9 cellular contexts compared by ENCODE assay signal in genomic region chr1:182604835-182605164, GRCh38. TPM values are rescaled to one million over a fixed set of nuclear protein-coding genes. Genes with fewer than 3 reads are reported as not detected.
DNase-seq lines count a peak whose midpoint lies in the region; ATAC-seq and TF ChIP-seq lines count a peak whose summit lies in the region.
"Had no signal": no experiment of that assay in that cellular context is flagged by ENCODE, and none has a peak within 500 bp of the region (broad histone marks: within the 10 kb centered on the region; RNA-seq: fewer than 3 reads in every experiment).

No MANE protein-coding gene starts in this region.

- H3K4me3 ChIP-seq in mesenchymal stem cell (ENCODE audit: insufficient read depth in 1 of 2, low read depth in 1 of 2, low read length in 2 of 2) = peak overlapping the region in 1 of 2 experiments; percentile 76
- H3K4me3 ChIP-seq in vagina = peak overlapping the region; percentile 44 to 56

- no peak overlapping the region for H2AK5ac ChIP-seq in mesenchymal stem cell (ENCODE audit: low read length, severe bottlenecking)

- H3K79me1 ChIP-seq in mesenchymal stem cell (replicated peaks; ENCODE audit: low read length, poor library complexity, severe bottlenecking) = no peaks in the 10 kb centered on the region

- H4K8ac ChIP-seq in mesenchymal stem cell (ENCODE audit: low read length) = no peak overlapping the region

- no peak overlapping the region for H3K23ac ChIP-seq in mesenchymal stem cell (ENCODE audit: low read length in 2 of 2)

- no peak overlapping the region for H3K4me2 ChIP-seq in mesenchymal stem cell (ENCODE audit: low read length, poor library complexity, severe bottlenecking)

- H3K14ac ChIP-seq in mesenchymal stem cell (ENCODE audit: low read length in 2 of 2) = no peak overlapping the region

- H3K36me3 ChIP-seq in mesenchymal stem cell (ENCODE audit: control insufficient read depth in 1 of 2, insufficient read depth in 2 of 2, low read depth in 1 of 2, low read length in 2 of 2) (peaks cover 0 to 11% of the 10 kb centered on the region in 2 experiments), vagina (no peaks in the 10 kb centered on the region)

- H2BK5ac ChIP-seq in mesenchymal stem cell (ENCODE audit: low read depth, low read length, poor library complexity, severe bottlenecking) = no peak overlapping the region

- peak overlapping the region; percentile 45 for H3K9ac ChIP-seq in mesenchymal stem cell (ENCODE audit: low read length)

- intact Hi-C loops in vagina (cut with DNase I) = no loop called here

- H2BK120ac ChIP-seq in mesenchymal stem cell (ENCODE audit: low read depth, low read length) = no peak overlapping the region

- POLR2A ChIA-PET in activated naive CD8-positive, alpha-beta T cell treated with anti-CD3 and anti-CD28 coated beads, Interleukin-2, amount 10 ng/mL, durations not matched to agents 7 days and 5 days (lab: Charles Lee) = interaction anchor here (4.9 kb wide), 1 partner anchor 11 kb away, joined by 32 read pairs; no protein-coding TSS in a partner anchor

- no peak overlapping the region for H3K4me3 Mint-ChIP-seq in stimulated activated naive CD8-positive, alpha-beta T cell treated with anti-CD3 and anti-CD28 coated beads, Interleukin-15, Interleukin-2, amounts not matched to agents 100 ng/mL and 50 ng/mL, for 24 hours
- H3K4me3 Mint-ChIP-seq in stimulated activated naive CD8-positive, alpha-beta T cell treated with anti-CD3 and anti-CD28 coated beads, Interleukin-15, amount 100 ng/mL, for 72 hours = peak overlapping the region in 1 of 2 donors; percentile 45
- peak overlapping the region; percentile 70 for H3K4me3 Mint-ChIP-seq in activated naive CD8-positive, alpha-beta T cell treated with anti-CD3 and anti-CD28 coated beads, Interleukin-2, amount 10 ng/mL, durations not matched to agents 7 days and 5 days
- H3K4me3 Mint-ChIP-seq: activated T-cell treated with anti-CD3 and anti-CD28 coated beads, Interleukin-2, amount 50 U/mL, for 4 hours had no signal

- DNase-seq in stimulated activated naive CD8-positive, alpha-beta T cell treated with anti-CD3 and anti-CD28 coated beads, Interleukin-15, amount 100 ng/mL, for 72 hours = no peak
- no peak for DNase-seq in activated naive CD8-positive, alpha-beta T cell treated with anti-CD3 and anti-CD28 coated beads, Interleukin-2, amount 10 ng/mL, durations not matched to agents 7 days and 5 days
- DNase-seq in mesenchymal stem cell (no peak), vagina (ENCODE audit: extremely low spot score in 2 of 2) (no peak), GOT3 (lab: John Stamatoyannopoulos, UW) (no peak), nucleus accumbens (lab: John Stamatoyannopoulos, UW) (no peak)

- no peak overlapping the region for H4K91ac ChIP-seq in mesenchymal stem cell (ENCODE audit: low read length)

- no peak overlapping the region for H2AFZ ChIP-seq in mesenchymal stem cell (ENCODE audit: low read depth, low read length)

- peak overlapping the region; percentile 96 for H3K27ac Mint-ChIP-seq in stimulated activated naive CD8-positive, alpha-beta T cell treated with anti-CD3 and anti-CD28 coated beads, Interleukin-15, Interleukin-2, amounts not matched to agents 100 ng/mL and 50 ng/mL, for 24 hours
- H3K27ac Mint-ChIP-seq in stimulated activated naive CD8-positive, alpha-beta T cell treated with anti-CD3 and anti-CD28 coated beads, Interleukin-15, amount 100 ng/mL, for 72 hours = no peak overlapping the region
- no peak overlapping the region for H3K27ac Mint-ChIP-seq in activated naive CD8-positive, alpha-beta T cell treated with anti-CD3 and anti-CD28 coated beads, Interleukin-2, amount 10 ng/mL, durations not matched to agents 7 days and 5 days

- H3K18ac ChIP-seq in mesenchymal stem cell (ENCODE audit: low read depth in 1 of 2, low read length in 2 of 2) = no peak overlapping the region

- no peaks in the 10 kb centered on the region for H3K36me3 Mint-ChIP-seq in stimulated activated naive CD8-positive, alpha-beta T cell treated with anti-CD3 and anti-CD28 coated beads, Interleukin-15, Interleukin-2, amounts not matched to agents 100 ng/mL and 50 ng/mL, for 24 hours (ENCODE audit: low read depth)
- peaks cover 4% of the 10 kb centered on the region for H3K36me3 Mint-ChIP-seq in activated naive CD8-positive, alpha-beta T cell treated with anti-CD3 and anti-CD28 coated beads, Interleukin-2, amount 10 ng/mL, durations not matched to agents 7 days and 5 days

- no peaks in the 10 kb centered on the region for H3K9me3 ChIP-seq in mesenchymal stem cell (ENCODE audit: control insufficient read depth, low read length)
- H3K9me3 ChIP-seq in vagina = no peaks in the 10 kb centered on the region

- WGBS in mesenchymal stem cell = 58% methylated on average over 2 of the region's 3 CpGs

- peaks cover 8 to 58% of the 10 kb centered on the region in 2 experiments for H3K27me3 ChIP-seq in mesenchymal stem cell (ENCODE audit: control insufficient read depth in 1 of 2, insufficient read depth in 1 of 2, low read length in 2 of 2)
- no peaks in the 10 kb centered on the region for H3K27me3 ChIP-seq in vagina

- no peak overlapping the region for H2BK15ac ChIP-seq in mesenchymal stem cell (ENCODE audit: low read depth, poor library complexity, severe bottlenecking)

- TF ChIP-seq CTCF in vagina (IDR thresholded peaks at IDR 0.05) = no peak

- no peak overlapping the region for H3K27ac ChIP-seq in mesenchymal stem cell (ENCODE audit: low read length, poor library complexity, severe bottlenecking)
- no peak overlapping the region for H3K27ac ChIP-seq in vagina

- TF ChIP-seq POLR2A in vagina (IDR thresholded peaks at IDR 0.05) = no peak

- H3K4me1 ChIP-seq in mesenchymal stem cell (ENCODE audit: control insufficient read depth, insufficient read depth, low read depth, low read length) (peaks cover 7% of the 10 kb centered on the region), vagina (peaks cover 19% of the 10 kb centered on the region)

- peaks cover 52% of the 10 kb centered on the region for H3K4me1 Mint-ChIP-seq in stimulated activated naive CD8-positive, alpha-beta T cell treated with anti-CD3 and anti-CD28 coated beads, Interleukin-15, Interleukin-2, amounts not matched to agents 100 ng/mL and 50 ng/mL, for 24 hours (ENCODE audit: low read depth)
- peaks cover 40% of the 10 kb centered on the region for H3K4me1 Mint-ChIP-seq in stimulated activated naive CD8-positive, alpha-beta T cell treated with anti-CD3 and anti-CD28 coated beads, Interleukin-15, amount 100 ng/mL, for 72 hours
- peaks cover 30% of the 10 kb centered on the region for H3K4me1 Mint-ChIP-seq in activated naive CD8-positive, alpha-beta T cell treated with anti-CD3 and anti-CD28 coated beads, Interleukin-2, amount 10 ng/mL, durations not matched to agents 7 days and 5 days

- no peaks in the 10 kb centered on the region for H3K9me3 Mint-ChIP-seq in stimulated activated naive CD8-positive, alpha-beta T cell treated with anti-CD3 and anti-CD28 coated beads, Interleukin-15, Interleukin-2, amounts not matched to agents 100 ng/mL and 50 ng/mL, for 24 hours
- no peaks in the 10 kb centered on the region for H3K9me3 Mint-ChIP-seq in stimulated activated naive CD8-positive, alpha-beta T cell treated with anti-CD3 and anti-CD28 coated beads, Interleukin-15, amount 100 ng/mL, for 72 hours
- no peaks in the 10 kb centered on the region for H3K9me3 Mint-ChIP-seq in activated naive CD8-positive, alpha-beta T cell treated with anti-CD3 and anti-CD28 coated beads, Interleukin-2, amount 10 ng/mL, durations not matched to agents 7 days and 5 days
- H3K9me3 Mint-ChIP-seq: activated T-cell treated with anti-CD3 and anti-CD28 coated beads, Interleukin-2, amount 50 U/mL, for 4 hours had no signal

- ATAC-seq in stimulated activated naive CD8-positive, alpha-beta T cell treated with anti-CD3 and anti-CD28 coated beads, Interleukin-15, amount 100 ng/mL, for 72 hours = no peak
- ATAC-seq in activated naive CD8-positive, alpha-beta T cell treated with anti-CD3 and anti-CD28 coated beads, Interleukin-2, amount 10 ng/mL, durations not matched to agents 7 days and 5 days (ENCODE audit: low read depth) = no peak
- no peak for ATAC-seq in GM19455 (IDR thresholded peaks at IDR 0.05; ENCODE audit: unreplicated experiment)

- H3K4ac ChIP-seq in mesenchymal stem cell (ENCODE audit: low read depth in 1 of 2, low read length in 2 of 2) = no peak overlapping the region

- H2BK12ac ChIP-seq in mesenchymal stem cell (ENCODE audit: low read length in 2 of 2) = no peak overlapping the region

- H3K27me3 Mint-ChIP-seq in stimulated activated naive CD8-positive, alpha-beta T cell treated with anti-CD3 and anti-CD28 coated beads, Interleukin-15, Interleukin-2, amounts not matched to agents 100 ng/mL and 50 ng/mL, for 24 hours = peaks cover 27% of the 10 kb centered on the region
- peaks cover 21% of the 10 kb centered on the region for H3K27me3 Mint-ChIP-seq in stimulated activated naive CD8-positive, alpha-beta T cell treated with anti-CD3 and anti-CD28 coated beads, Interleukin-15, amount 100 ng/mL, for 72 hours
- peaks cover 23% of the 10 kb centered on the region for H3K27me3 Mint-ChIP-seq in activated naive CD8-positive, alpha-beta T cell treated with anti-CD3 and anti-CD28 coated beads, Interleukin-2, amount 10 ng/mL, durations not matched to agents 7 days and 5 days

RNA-seq across cellular contexts. Expression of gene RGS16, which starts 0.6 kb away (rescaled TPM):
- total RNA-seq in activated naive CD8-positive, alpha-beta T cell treated with anti-CD3 and anti-CD28 coated beads, Interleukin-2, amount 10 ng/mL, durations not matched to agents 7 days and 5 days = 1 to 10 TPM; 1.4 TPM
- polyA plus RNA-seq in mesenchymal stem cell (2013, experiment 1 of 2) = 1.0 TPM
- 0.97 TPM for polyA plus RNA-seq in mesenchymal stem cell (2013, experiment 2 of 2)
- 1.2 TPM for total RNA-seq in vagina

RNA-seq across cellular contexts. Expression of gene RNASEL, which starts 15.7 kb away (rescaled TPM):
- total RNA-seq in activated naive CD8-positive, alpha-beta T cell treated with anti-CD3 and anti-CD28 coated beads, Interleukin-2, amount 10 ng/mL, durations not matched to agents 7 days and 5 days = 10 to 100 TPM; 11.4 to 13.2 TPM
- 3.1 TPM for polyA plus RNA-seq in mesenchymal stem cell (2013, experiment 1 of 2)
- 3.3 TPM for polyA plus RNA-seq in mesenchymal stem cell (2013, experiment 2 of 2)
- 5.4 TPM for total RNA-seq in vagina
